ENCODE assay signal across 10 cellular contexts in genomic region chr7:37287093-37287492, GRCh38.
A peak's percentile ranks its signal among the peaks of the same experiment; 100 is the strongest.
DNase-seq lines count a peak whose midpoint lies in the region; ATAC-seq, FAIRE-seq and TF ChIP-seq lines count a peak whose summit lies in the region.
"Had no signal": no experiment of that assay in that cellular context is flagged by ENCODE, and none has a peak within 500 bp of the region (broad histone marks: within the 10 kb centered on the region; RNA-seq: fewer than 3 reads in every experiment).

No MANE protein-coding gene starts in this region.

- DNase-seq in DMS153 (lab: John Stamatoyannopoulos, UW) (peak; percentile 81), LNCaP clone FGC (ENCODE audit: low read depth) (peak; percentile 19), bronchial epithelial cell (ENCODE audit: low read depth) (peak; percentile 5), ureter (ENCODE audit: low spot score) (no peak), AG20443 (ENCODE audit: low spot score) (no peak), GM13977 (ENCODE audit: low spot score) (no peak)
- no peak for DNase-seq in stimulated activated CD4-positive, alpha-beta T cell treated with anti-CD3 and anti-CD28 coated beads, Interleukin-2, amount 100 ng/mL, for 48 hours

- FAIRE-seq in bronchial epithelial cell (lab: Jason Lieb, UNC) = no peak

- ATAC-seq in GM21381 (IDR thresholded peaks at IDR 0.05; ENCODE audit: unreplicated experiment) = peak; percentile 60
- ATAC-seq: Panc1 had no signal

- H3K4me3 ChIP-seq in LNCaP clone FGC (ENCODE audit: low read depth, low read length) (no peak overlapping the region), bronchial epithelial cell (ENCODE audit: low read depth, low read length) (no peak overlapping the region)
- H3K4me3 ChIP-seq: lung had no signal

- TF ChIP-seq CTCF in LNCaP clone FGC (IDR thresholded peaks at IDR 0.05; ENCODE audit: control insufficient read depth, extremely low read depth, insufficient read depth) (no peak), bronchial epithelial cell (IDR thresholded peaks at IDR 0.05; ENCODE audit: insufficient read depth, low read length, severe bottlenecking) (no peak), GM13977 (IDR thresholded peaks at IDR 0.05; ENCODE audit: extremely low read depth, insufficient read depth, missing control alignments) (no peak)

- no peaks in the 10 kb centered on the region for H3K27me3 ChIP-seq in bronchial epithelial cell (ENCODE audit: control insufficient read depth, insufficient read depth, low read length)

- in situ Hi-C loops in GM13977 (cut with MboI; ENCODE audit: low pct_unique_long_range_greater_than_20kb, low sequenced_read_pairs, unreplicated experiment) = loop anchor here (5.0 kb wide), 1 partner anchor 55 kb away; no protein-coding TSS in a partner anchor

- no peaks in the 10 kb centered on the region for H3K36me3 ChIP-seq in bronchial epithelial cell (ENCODE audit: control insufficient read depth, insufficient read depth, low read length)

Comparison
In these comparisons a context has a peak if more than half of its experiments do, and no peak if none do; other contexts are left out.
1. DNase-seq: peak in DMS153 (single experiment), LNCaP clone FGC (single experiment) and bronchial epithelial cell (single experiment); none in ureter (single experiment), AG20443 (single experiment), GM13977 (single experiment) and stimulated activated CD4-positive, alpha-beta T cell treated with anti-CD3 and anti-CD28 coated beads, Interleukin-2, amount 100 ng/mL, for 48 hours (0 of 2).